Comparison of ENCODE assay signal across 21 cellular contexts in genomic region chr5:6572086-6572824, GRCh38.
DNase-seq lines count a peak whose midpoint lies in the region; ATAC-seq, FAIRE-seq and TF ChIP-seq lines count a peak whose summit lies in the region.
"Had no signal": no experiment of that assay in that cellular context is flagged by ENCODE, and none has a peak within 500 bp of the region (broad histone marks: within the 10 kb centered on the region; RNA-seq: fewer than 3 reads in every experiment).

No MANE protein-coding gene starts in this region.

- no peaks in the 10 kb centered on the region for H3K27me3 Mint-ChIP-seq in activated CD8-positive, alpha-beta T cell treated with anti-CD3 and anti-CD28 coated beads, Interleukin-2, amount 10 ng/mL, durations not matched to agents 7 days and 5 days (ENCODE audit: low read depth)
- peaks cover 10% of the 10 kb centered on the region for H3K27me3 Mint-ChIP-seq in activated CD8-positive, alpha-beta T cell treated with anti-CD3 and anti-CD28 coated beads for 36 hours
- H3K27me3 Mint-ChIP-seq in naive thymus-derived CD4-positive, alpha-beta T cell = peaks cover 0 to 25% (median 19%) of the 10 kb centered on the region in 5 donors
- peaks cover 20 to 31% of the 10 kb centered on the region in 2 donors for H3K27me3 Mint-ChIP-seq in stimulated activated naive B cell treated with anti-CD40 and anti-IgM and Interleukin-4, amounts not matched to agents 10 μg/mL and 1 μg/mL and 100 μg/mL, for 72 hours

- H3K9ac ChIP-seq in HepG2 (ENCODE audit: insufficient read depth, low read depth, low read length) = no peak overlapping the region

- TF ChIP-seq EP300 in HepG2 (IDR thresholded peaks at IDR 0.05; ENCODE audit: low read depth in 2 of 2, low read length in 2 of 2) (no peak), HepG2 (CRISPR knock-in tag; IDR thresholded peaks at IDR 0.05; ENCODE audit: borderline replicate concordance) (no peak)

- whole genome bisulfite sequencing in HepG2 (ENCODE audit: low lambda C conversion rate) = 53% methylated on average over 20 of the region's 30 CpGs

- TF ChIP-seq POLR2A in HepG2 (IDR thresholded peaks at IDR 0.05; ENCODE audit: insufficient read depth in 1 of 2, low read depth in 2 of 2, low read length in 2 of 2) = no peak

- no peak overlapping the region for H3K27ac ChIP-seq in RWPE2 (ENCODE audit: poor library complexity, severe bottlenecking)
- H3K27ac ChIP-seq in naive thymus-derived CD4-positive, alpha-beta T cell (ENCODE audit: low read depth, low read length) = no peak overlapping the region
- no peak overlapping the region for H3K27ac ChIP-seq in HepG2 (ENCODE audit: extremely low read length, insufficient read depth, low read length)
- H3K27ac ChIP-seq: 22Rv1, HL-60, PC-9 had no signal

- H4K20me1 ChIP-seq in HepG2 (ENCODE audit: insufficient read depth, low read length) = no peaks in the 10 kb centered on the region

- intact Hi-C loops in activated CD8-positive, alpha-beta T cell treated with anti-CD3 and anti-CD28 coated beads for 36 hours (cut with micrococcal nuclease) = no loop called here
- intact Hi-C loops in naive thymus-derived CD4-positive, alpha-beta T cell (cut with micrococcal nuclease) = no loop called here
- intact Hi-C loops in HepG2 (cut with micrococcal nuclease; ENCODE audit: unreplicated experiment) = no loop called here

- DNase-seq in activated CD8-positive, alpha-beta T cell treated with anti-CD3 and anti-CD28 coated beads, Interleukin-2, amount 10 ng/mL, durations not matched to agents 7 days and 5 days = peak; percentile 13
- no peak for DNase-seq in activated CD8-positive, alpha-beta T cell treated with anti-CD3 and anti-CD28 coated beads for 36 hours
- no peak for DNase-seq in RWPE2 (ENCODE audit: low spot score)
- DNase-seq in naive thymus-derived CD4-positive, alpha-beta T cell = no peak
- DNase-seq in stimulated activated naive B cell treated with anti-CD40 and anti-IgM and Interleukin-4, amounts not matched to agents 10 μg/mL and 1 μg/mL and 100 μg/mL, for 72 hours = no peak
- no peak for DNase-seq in activated CD4-positive, alpha-beta T cell treated with anti-CD3 and anti-CD28 coated beads for 4 hours
- DNase-seq in HepG2 (ENCODE audit: low spot score) = no peak
- no peak for DNase-seq in NCI-H1417 (lab: John Stamatoyannopoulos, UW)
- DNase-seq: BE2C; Calu3; CD4-positive, alpha-beta memory T cell; DMS79; NCI-H1417 treated with DMSO at 0.1 percent for 48 hours; NCI-H2029; NCI-H510A; NCI-H774; PC-9 had no signal

- no peak for ATAC-seq in activated CD8-positive, alpha-beta T cell treated with anti-CD3 and anti-CD28 coated beads, Interleukin-2, amount 10 ng/mL, durations not matched to agents 7 days and 5 days
- no peak for ATAC-seq in activated CD8-positive, alpha-beta T cell treated with anti-CD3 and anti-CD28 coated beads for 36 hours
- ATAC-seq in RWPE2 (ENCODE audit: low read depth) = peak; percentile 26; the same call in 2 of the 3 replicates
- peak; percentile 11 for ATAC-seq in naive thymus-derived CD4-positive, alpha-beta T cell
- ATAC-seq in stimulated activated naive B cell treated with anti-CD40 and anti-IgM and Interleukin-4, amounts not matched to agents 10 μg/mL and 1 μg/mL and 100 μg/mL, for 72 hours (replicated peaks) = peak; percentile 20 to 34
- no peak for ATAC-seq in HepG2

- H3K36me3 Mint-ChIP-seq in activated CD8-positive, alpha-beta T cell treated with anti-CD3 and anti-CD28 coated beads, Interleukin-2, amount 10 ng/mL, durations not matched to agents 7 days and 5 days (ENCODE audit: low read depth) = no peaks in the 10 kb centered on the region
- no peaks in the 10 kb centered on the region for H3K36me3 Mint-ChIP-seq in activated CD8-positive, alpha-beta T cell treated with anti-CD3 and anti-CD28 coated beads for 36 hours (ENCODE audit: low read depth)
- no peaks in the 10 kb centered on the region for H3K36me3 Mint-ChIP-seq in naive thymus-derived CD4-positive, alpha-beta T cell
- no peaks in the 10 kb centered on the region for H3K36me3 Mint-ChIP-seq in stimulated activated naive B cell treated with anti-CD40 and anti-IgM and Interleukin-4, amounts not matched to agents 10 μg/mL and 1 μg/mL and 100 μg/mL, for 72 hours
- H3K36me3 Mint-ChIP-seq: CD4-positive, alpha-beta memory T cell had no signal

- H3K27ac Mint-ChIP-seq in activated CD8-positive, alpha-beta T cell treated with anti-CD3 and anti-CD28 coated beads, Interleukin-2, amount 10 ng/mL, durations not matched to agents 7 days and 5 days = no peak overlapping the region
- no peak overlapping the region for H3K27ac Mint-ChIP-seq in activated CD8-positive, alpha-beta T cell treated with anti-CD3 and anti-CD28 coated beads for 36 hours
- H3K27ac Mint-ChIP-seq in naive thymus-derived CD4-positive, alpha-beta T cell = no peak overlapping the region
- H3K27ac Mint-ChIP-seq in stimulated activated naive B cell treated with anti-CD40 and anti-IgM and Interleukin-4, amounts not matched to agents 10 μg/mL and 1 μg/mL and 100 μg/mL, for 72 hours = no peak overlapping the region
- H3K27ac Mint-ChIP-seq: CD4-positive, alpha-beta memory T cell had no signal

- POLR2A ChIA-PET in activated CD8-positive, alpha-beta T cell treated with anti-CD3 and anti-CD28 coated beads, Interleukin-2, amount 10 ng/mL, durations not matched to agents 7 days and 5 days (lab: Charles Lee) = no interaction called here
- POLR2A ChIA-PET in activated CD8-positive, alpha-beta T cell treated with anti-CD3 and anti-CD28 coated beads for 36 hours (lab: Charles Lee) = no interaction called here
- POLR2A ChIA-PET in naive thymus-derived CD4-positive, alpha-beta T cell (lab: Charles Lee) = interaction anchor here (0.6 kb wide), 2 partner anchors 33 to 81 kb away, joined by 3 to 5 read pairs; no protein-coding TSS in a partner anchor
- POLR2A ChIA-PET in HepG2 (lab: Yijun Ruan, JAX) = no interaction called here

- no peak overlapping the region for H3K4me3 ChIP-seq in RWPE2 (ENCODE audit: severe bottlenecking)
- H3K4me3 ChIP-seq in naive thymus-derived CD4-positive, alpha-beta T cell (ENCODE audit: low read length) = no peak overlapping the region
- no peak overlapping the region for H3K4me3 ChIP-seq in HepG2 (replicated peaks in 1 of 3; ENCODE audit: insufficient read depth in 1 of 3, low read depth in 2 of 3, low read length in 3 of 3)
- H3K4me3 ChIP-seq: HAP-1, PC-9 had no signal

- no peak overlapping the region for H3K4me2 ChIP-seq in HepG2 (ENCODE audit: low read depth, low read length)
- H3K4me2 ChIP-seq: PC-9 had no signal

- no peaks in the 10 kb centered on the region for H3K36me3 ChIP-seq in RWPE2 (ENCODE audit: low read depth)
- H3K36me3 ChIP-seq in naive thymus-derived CD4-positive, alpha-beta T cell (ENCODE audit: control insufficient read depth in 2 of 3, insufficient read depth in 3 of 3, low read length in 3 of 3) = no peaks in the 10 kb centered on the region
- no peaks in the 10 kb centered on the region for H3K36me3 ChIP-seq in HepG2 (replicated peaks in 1 of 2; ENCODE audit: control insufficient read depth in 1 of 2, insufficient read depth in 2 of 2, low read length in 2 of 2)
- H3K36me3 ChIP-seq: BE2C, HAP-1 had no signal

- CTCF ChIA-PET in activated CD8-positive, alpha-beta T cell treated with anti-CD3 and anti-CD28 coated beads, Interleukin-2, amount 10 ng/mL, durations not matched to agents 7 days and 5 days (lab: Charles Lee) = no interaction called here
- CTCF ChIA-PET in activated CD8-positive, alpha-beta T cell treated with anti-CD3 and anti-CD28 coated beads for 36 hours (lab: Charles Lee) = no interaction called here
- CTCF ChIA-PET in naive thymus-derived CD4-positive, alpha-beta T cell (lab: Charles Lee) = no interaction called here
- CTCF ChIA-PET in HepG2 (lab: Yijun Ruan, JAX; ENCODE audit: low intra/inter-chr PET ratio, low total read pairs) = no interaction called here

- no peak overlapping the region for H3K4me3 Mint-ChIP-seq in activated CD8-positive, alpha-beta T cell treated with anti-CD3 and anti-CD28 coated beads, Interleukin-2, amount 10 ng/mL, durations not matched to agents 7 days and 5 days
- no peak overlapping the region for H3K4me3 Mint-ChIP-seq in activated CD8-positive, alpha-beta T cell treated with anti-CD3 and anti-CD28 coated beads for 36 hours
- no peak overlapping the region for H3K4me3 Mint-ChIP-seq in naive thymus-derived CD4-positive, alpha-beta T cell
- H3K4me3 Mint-ChIP-seq in stimulated activated naive B cell treated with anti-CD40 and anti-IgM and Interleukin-4, amounts not matched to agents 10 μg/mL and 1 μg/mL and 100 μg/mL, for 72 hours = no peak overlapping the region
- H3K4me3 Mint-ChIP-seq: CD4-positive, alpha-beta memory T cell had no signal

- FAIRE-seq in HepG2 (lab: Jason Lieb, UNC) = no peak
- FAIRE-seq: HTR-8/SVneo had no signal

- no peaks in the 10 kb centered on the region for H3K9me3 Mint-ChIP-seq in activated CD8-positive, alpha-beta T cell treated with anti-CD3 and anti-CD28 coated beads, Interleukin-2, amount 10 ng/mL, durations not matched to agents 7 days and 5 days (ENCODE audit: insufficient read depth)
- H3K9me3 Mint-ChIP-seq in activated CD8-positive, alpha-beta T cell treated with anti-CD3 and anti-CD28 coated beads for 36 hours = no peaks in the 10 kb centered on the region
- H3K9me3 Mint-ChIP-seq in naive thymus-derived CD4-positive, alpha-beta T cell = peaks cover 0 to 2% (median 0%) of the 10 kb centered on the region in 11 donors
- no peaks in the 10 kb centered on the region for H3K9me3 Mint-ChIP-seq in stimulated activated naive B cell treated with anti-CD40 and anti-IgM and Interleukin-4, amounts not matched to agents 10 μg/mL and 1 μg/mL and 100 μg/mL, for 72 hours
- H3K9me3 Mint-ChIP-seq: CD4-positive, alpha-beta memory T cell had no signal

- no peak for TF ChIP-seq CTCF in activated CD8-positive, alpha-beta T cell treated with anti-CD3 and anti-CD28 coated beads for 36 hours (IDR thresholded peaks at IDR 0.05)
- TF ChIP-seq CTCF in RWPE2 (IDR thresholded peaks at IDR 0.05; ENCODE audit: poor library complexity, severe bottlenecking) (no peak), HepG2 (CRISPR knock-in tag; IDR thresholded peaks at IDR 0.05) (no peak)

- no peak overlapping the region for H2AFZ ChIP-seq in HepG2 (ENCODE audit: low read length)
- H2AFZ ChIP-seq: PC-9 had no signal

- in situ Hi-C loops in HepG2 (cut with HindIII; ENCODE audit: extremely low pct_ligation_motif_present, low pct_unique_long_range_greater_than_20kb) = loop anchor here (10.0 to 25.0 kb wide), 2 partner anchors 685 to 1077 kb away; no protein-coding TSS in a partner anchor

- no peaks in the 10 kb centered on the region for H3K79me2 ChIP-seq in HepG2 (ENCODE audit: insufficient read depth, low read length)

- no peaks in the 10 kb centered on the region for H3K4me1 ChIP-seq in RWPE2 (ENCODE audit: insufficient read depth, poor library complexity, severe bottlenecking)
- no peaks in the 10 kb centered on the region for H3K4me1 ChIP-seq in naive thymus-derived CD4-positive, alpha-beta T cell (ENCODE audit: control insufficient read depth in 2 of 2, insufficient read depth in 2 of 2, low read length in 2 of 2)
- H3K4me1 ChIP-seq in HepG2 (ENCODE audit: insufficient read depth, low read length) = no peaks in the 10 kb centered on the region
- H3K4me1 ChIP-seq: BE2C, HAP-1 had no signal

- TF ChIP-seq RAD21 in HepG2 (CRISPR knock-in tag; IDR thresholded peaks at IDR 0.05) = no peak

- no peaks in the 10 kb centered on the region for H3K4me1 Mint-ChIP-seq in activated CD8-positive, alpha-beta T cell treated with anti-CD3 and anti-CD28 coated beads, Interleukin-2, amount 10 ng/mL, durations not matched to agents 7 days and 5 days (ENCODE audit: low read depth)
- no peaks in the 10 kb centered on the region for H3K4me1 Mint-ChIP-seq in activated CD8-positive, alpha-beta T cell treated with anti-CD3 and anti-CD28 coated beads for 36 hours (ENCODE audit: low read depth)
- no peaks in the 10 kb centered on the region for H3K4me1 Mint-ChIP-seq in naive thymus-derived CD4-positive, alpha-beta T cell
- no peaks in the 10 kb centered on the region for H3K4me1 Mint-ChIP-seq in stimulated activated naive B cell treated with anti-CD40 and anti-IgM and Interleukin-4, amounts not matched to agents 10 μg/mL and 1 μg/mL and 100 μg/mL, for 72 hours
- H3K4me1 Mint-ChIP-seq: CD4-positive, alpha-beta memory T cell had no signal

- H3K9me3 ChIP-seq in RWPE2 (ENCODE audit: severe bottlenecking) (no peaks in the 10 kb centered on the region), HepG2 (ENCODE audit: low read length) (no peaks in the 10 kb centered on the region)
- H3K9me3 ChIP-seq in naive thymus-derived CD4-positive, alpha-beta T cell (ENCODE audit: control insufficient read depth in 2 of 3, low read length in 3 of 3) = no peaks in the 10 kb centered on the region
- H3K9me3 ChIP-seq: BE2C, HAP-1 had no signal

- H3K27me3 ChIP-seq in RWPE2 (ENCODE audit: insufficient read depth, poor library complexity, severe bottlenecking) (no peaks in the 10 kb centered on the region), HepG2 (ENCODE audit: control insufficient read depth in 1 of 2, insufficient read depth in 2 of 2, low read length in 2 of 2) (0 out of 5 replicates have a peak, but pooled peaks cover 0 to 1% of the 10 kb centered on the region in 2 experiments)
- H3K27me3 ChIP-seq in naive thymus-derived CD4-positive, alpha-beta T cell (ENCODE audit: control insufficient read depth in 2 of 2, insufficient read depth in 2 of 2, low read length in 2 of 2) = no peaks in the 10 kb centered on the region
- H3K27me3 ChIP-seq: BE2C had no signal

- BruUV-seq in HepG2 (replicated peaks; lab: Mats Ljungman, UMichigan) = no TSS peak

Comparison
In these comparisons a context has a peak if more than half of its experiments do, and no peak if none do; other contexts are left out.
1. ATAC-seq: peak in RWPE2 (single experiment), naive thymus-derived CD4-positive, alpha-beta T cell (single experiment) and stimulated activated naive B cell treated with anti-CD40 and anti-IgM and Interleukin-4, amounts not matched to agents 10 μg/mL and 1 μg/mL and 100 μg/mL, for 72 hours (2 of 2); none in activated CD8-positive, alpha-beta T cell treated with anti-CD3 and anti-CD28 coated beads, Interleukin-2, amount 10 ng/mL, durations not matched to agents 7 days and 5 days (single experiment), activated CD8-positive, alpha-beta T cell treated with anti-CD3 and anti-CD28 coated beads for 36 hours (single experiment) and HepG2 (single experiment).